In genomic region chr12:9798008-9798619, GRCh38 we compare ENCODE assay signal across 7 cellular contexts. TPM values are rescaled to one million over a fixed set of nuclear protein-coding genes. Genes with fewer than 3 reads are reported as not detected.
DNase-seq lines count a peak whose midpoint lies in the region; ATAC-seq and TF ChIP-seq lines count a peak whose summit lies in the region.

No MANE protein-coding gene starts in this region.

- TF ChIP-seq EP300 in upper lobe of left lung (IDR thresholded peaks at IDR 0.05) = no peak

- intact Hi-C loops in natural killer cell (cut with micrococcal nuclease) = loop anchor here (1.0 kb wide), 1 partner anchor 48 kb away; no protein-coding TSS in a partner anchor

- no peaks in the 10 kb centered on the region for H3K9me3 ChIP-seq in upper lobe of left lung

- no peaks in the 10 kb centered on the region for H3K27me3 Mint-ChIP-seq in HFFc6 (ENCODE audit: insufficient read depth)
- H3K27me3 Mint-ChIP-seq in natural killer cell (ENCODE audit: low read depth in 2 of 2) = peaks cover 0 to 4% of the 10 kb centered on the region in 2 donors

- H3K36me3 Mint-ChIP-seq in HFFc6 (ENCODE audit: low read depth) = no peaks in the 10 kb centered on the region
- H3K36me3 Mint-ChIP-seq in natural killer cell = no peaks in the 10 kb centered on the region

- peaks cover 0 to 11% (median 4%) of the 10 kb centered on the region in 4 donors for H3K4me1 ChIP-seq in upper lobe of left lung

- H3K4me3 Mint-ChIP-seq in HFFc6 (no peak overlapping the region), natural killer cell (peak overlapping the region; percentile 43)

- H3K27ac Mint-ChIP-seq in HFFc6 (no peak overlapping the region), natural killer cell (peak overlapping the region; percentile 30 to 43)

- peak; percentile 9 for DNase-seq in HFFc6
- peak; percentile 92 for DNase-seq in NAMALWA (ENCODE audit: low spot score)
- DNase-seq in activated CD4-positive, CD25-positive, alpha-beta regulatory T cell treated with anti-CD3 and anti-CD28 coated beads, Interleukin-2, amount 50 U/mL, for 16 hours (ENCODE audit: low read depth, low spot score) = peak; percentile 33
- peak; percentile 93 for DNase-seq in dermis blood vessel endothelial cell
- no peak for DNase-seq in natural killer cell
- peak in 1 of 2 donors; percentile 67 for DNase-seq in upper lobe of left lung

- no peak overlapping the region for H3K4me3 ChIP-seq in upper lobe of left lung

- no peaks in the 10 kb centered on the region for H3K27me3 ChIP-seq in upper lobe of left lung

- TF ChIP-seq CTCF in HFFc6 (IDR thresholded peaks at IDR 0.05) (peak; percentile 47), natural killer cell (IDR thresholded peaks at IDR 0.05) (peak; percentile 61), upper lobe of left lung (IDR thresholded peaks at IDR 0.05) (peak in 4 of 6 experiments; percentile 28 to 63 (median 61))

- peaks cover 18% of the 10 kb centered on the region for H3K4me1 Mint-ChIP-seq in HFFc6 (ENCODE audit: low read depth)
- H3K4me1 Mint-ChIP-seq in natural killer cell = peaks cover 42% of the 10 kb centered on the region in 2 donors

- ATAC-seq in GM18498 (IDR thresholded peaks at IDR 0.05; ENCODE audit: unreplicated experiment) = peak; percentile 94
- peak; percentile 90 to 94 (median 94) for ATAC-seq in natural killer cell
- ATAC-seq in upper lobe of left lung (ENCODE audit: low FRiP score in 2 of 2) = peak; percentile 75 to 87

- H3K9me3 Mint-ChIP-seq in HFFc6 (no peaks in the 10 kb centered on the region), natural killer cell (no peaks in the 10 kb centered on the region)

- H3K27ac ChIP-seq in upper lobe of left lung = no peak overlapping the region

- no peaks in the 10 kb centered on the region for H3K36me3 ChIP-seq in upper lobe of left lung

- no peak for TF ChIP-seq POLR2A in upper lobe of left lung (IDR thresholded peaks at IDR 0.05)

- WGBS in upper lobe of left lung, 2 donors = 33 to 46% methylated on average over 6 of the region's 6 CpGs

RNA-seq across cellular contexts. Expression of gene KLRF1, which starts 29.2 kb away (rescaled TPM):
- total RNA-seq in HFFc6 (2021; fragmentation: NEBNext Ultra II Directional; extraction: Animal tissue kit (Norgen Biotek cat#: 25700)) = not detected
- total RNA-seq in dermis blood vessel endothelial cell (not detected in 2 replicates), natural killer cell (100 to 1,000 TPM; 364 to 424 (median 392) TPM), upper lobe of left lung (1 to 10 TPM in 4 of 6 donors, not detected in 2; 1.2 to 6.9 (median 2.0) TPM)

RNA-seq across cellular contexts. Expression of gene CD69, which starts 37.4 kb away (rescaled TPM):
- not detected for total RNA-seq in HFFc6 (2021; fragmentation: NEBNext Ultra II Directional; extraction: Animal tissue kit (Norgen Biotek cat#: 25700))
- total RNA-seq in dermis blood vessel endothelial cell (0.23 and 1.5 TPM in 2 replicates), natural killer cell (1,000 to 10,000 TPM in 1 of 3 donors, 100 to 1,000 TPM in 2; 739 to 1,541 (median 990) TPM), upper lobe of left lung (10 to 100 TPM in 3 of 6 donors, 1 to 10 TPM in 3; 2.8 to 25.2 (median 10.6) TPM)

Comparison
In these comparisons a context has a peak if more than half of its experiments do, and no peak if none do; other contexts are left out.
1. RNA of gene KLRF1, which starts 29.2 kb away (total RNA-seq): 364 to 424 TPM in natural killer cell; 1.2 to 6.9 TPM in upper lobe of left lung, not detected in HFFc6 and not detected in dermis blood vessel endothelial cell; every median in the first group is over 10 times any median in the second.
2. RNA of gene CD69, which starts 37.4 kb away (total RNA-seq): 739 to 1,541 TPM in natural killer cell; 2.8 to 25.2 TPM in upper lobe of left lung, 0.23 to 1.5 TPM in dermis blood vessel endothelial cell and not detected in HFFc6; every median in the first group is over 10 times any median in the second.
3. Peak in every context shown above with its lines, with median percentiles within 50 percentile points of each other: ATAC-seq and CTCF ChIP-seq.